In the genomic region with DNA sequence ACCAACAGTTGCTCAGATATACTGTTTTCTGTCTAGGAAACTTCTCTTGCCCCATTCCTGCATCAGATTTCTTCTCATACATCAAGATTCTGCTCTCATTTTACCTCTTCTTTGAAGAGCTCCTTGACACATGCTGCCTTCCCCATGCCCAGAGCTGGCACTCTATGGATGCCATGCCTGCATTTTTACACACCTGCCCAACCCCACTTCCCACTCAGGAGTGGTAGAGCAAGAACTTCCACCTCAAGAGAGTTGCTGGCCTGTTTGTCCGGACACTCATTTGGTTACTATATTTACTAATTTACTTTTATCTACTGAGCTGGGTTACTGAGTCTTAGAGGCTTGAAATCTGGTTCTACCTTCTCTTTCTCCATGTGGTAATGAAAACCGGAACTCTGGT, we compare ENCODE assay signal across 15 cellular contexts.
DNase-seq lines count a peak whose midpoint lies in the region; ATAC-seq and TF ChIP-seq lines count a peak whose summit lies in the region.
"Had no signal": no experiment of that assay in that cellular context is flagged by ENCODE, and none has a peak within 500 bp of the region (broad histone marks: within the 10 kb centered on the region; RNA-seq: fewer than 3 reads in every experiment).

No MANE protein-coding gene starts in this region.

- CTCF ChIA-PET in activated CD4-positive, alpha-beta memory T cell treated with anti-CD3 and anti-CD28 coated beads for 36 hours (lab: Charles Lee), result no interaction called here

- no peak overlapping the region for H3K27ac Mint-ChIP-seq in activated CD4-positive, alpha-beta memory T cell treated with anti-CD3 and anti-CD28 coated beads for 36 hours

- H3K27me3 Mint-ChIP-seq in activated CD4-positive, alpha-beta memory T cell treated with anti-CD3 and anti-CD28 coated beads for 36 hours, result no peaks in the 10 kb centered on the region
- H3K27me3 Mint-ChIP-seq: CD4-positive, CD25-positive, alpha-beta regulatory T cell had no signal

- WGBS in lung, 2 donors, result 67 to 89% methylated on average over 2 of the region's 2 CpGs

- ATAC-seq in esophagus mucosa (peak; percentile 86), lung (ENCODE audit: insufficient read depth, low FRiP score) (peak; percentile 34), GM18907 (IDR thresholded peaks at IDR 0.05; ENCODE audit: unreplicated experiment) (no peak)
- ATAC-seq: HepG2 had no signal

- POLR2A ChIA-PET in activated CD4-positive, alpha-beta memory T cell treated with anti-CD3 and anti-CD28 coated beads for 36 hours (lab: Charles Lee), result no interaction called here

- H3K4me3 ChIP-seq in lung, result no peak overlapping the region
- H3K4me3 ChIP-seq: BLaER1 treated with 17β-estradiol and CSF1 and Interleukin-3, amounts not matched to agents 10 nM and 100 nM; HAP-1 had no signal

- H3K4me3 Mint-ChIP-seq in activated CD4-positive, alpha-beta memory T cell treated with anti-CD3 and anti-CD28 coated beads for 36 hours, result no peak overlapping the region
- H3K4me3 Mint-ChIP-seq: CD4-positive, CD25-positive, alpha-beta regulatory T cell had no signal

- H3K4me1 ChIP-seq in lung (ENCODE audit: control insufficient read depth in 2 of 2, insufficient read depth in 2 of 2, low read length in 2 of 2), result no peaks in the 10 kb centered on the region
- H3K4me1 ChIP-seq: HAP-1 had no signal

- H3K27me3 ChIP-seq in lung (ENCODE audit: control insufficient read depth, insufficient read depth), result no peaks in the 10 kb centered on the region
- H3K27me3 ChIP-seq: BLaER1 treated with 17β-estradiol and CSF1 and Interleukin-3, amounts not matched to agents 10 nM and 100 nM had no signal

- peak; percentile 12 for DNase-seq in DMS79 treated with DMSO at 0.1 percent for 48 hours (lab: John Stamatoyannopoulos, UW)
- no peak for DNase-seq in DMS79 (lab: John Stamatoyannopoulos, UW)
- DNase-seq in lung (ENCODE audit: low spot score), result peak; percentile 47
- no peak for DNase-seq in activated CD4-positive, alpha-beta memory T cell treated with anti-CD3 and anti-CD28 coated beads for 36 hours
- no peak for DNase-seq in NCI-H1436 treated with DMSO at 0.1 percent for 48 hours (lab: John Stamatoyannopoulos, UW)
- DNase-seq: 8988T; ACHN; CD4-positive, CD25-positive, alpha-beta regulatory T cell; DND-41; GDM1 had no signal

- H3K9me3 ChIP-seq in lung (ENCODE audit: control insufficient read depth in 2 of 2, insufficient read depth in 1 of 2, low read length in 1 of 2), result no peaks in the 10 kb centered on the region
- H3K9me3 ChIP-seq: BLaER1 treated with 17β-estradiol and CSF1 and Interleukin-3, amounts not matched to agents 10 nM and 100 nM; HAP-1 had no signal

- H3K27ac ChIP-seq in lung (ENCODE audit: low read depth in 1 of 2, low read length in 1 of 2), result no peak overlapping the region
- H3K27ac ChIP-seq: BLaER1 treated with 17β-estradiol and CSF1 and Interleukin-3, amounts not matched to agents 10 nM and 100 nM had no signal

- intact Hi-C loops in activated CD4-positive, alpha-beta memory T cell treated with anti-CD3 and anti-CD28 coated beads for 36 hours (cut with micrococcal nuclease), result no loop called here

- TF ChIP-seq CTCF in lung (IDR thresholded peaks at IDR 0.05; ENCODE audit: control extremely low read depth, extremely low read depth), result no peak

- H3K36me3 ChIP-seq in lung (ENCODE audit: control insufficient read depth in 2 of 2, insufficient read depth in 2 of 2, low read length in 2 of 2), result no peaks in the 10 kb centered on the region
- H3K36me3 ChIP-seq: HAP-1 had no signal

- no peaks in the 10 kb centered on the region for H3K4me1 Mint-ChIP-seq in activated CD4-positive, alpha-beta memory T cell treated with anti-CD3 and anti-CD28 coated beads for 36 hours (ENCODE audit: low read depth)
- H3K4me1 Mint-ChIP-seq: CD4-positive, CD25-positive, alpha-beta regulatory T cell had no signal

- no peaks in the 10 kb centered on the region for H3K36me3 Mint-ChIP-seq in activated CD4-positive, alpha-beta memory T cell treated with anti-CD3 and anti-CD28 coated beads for 36 hours

- H3K9me3 Mint-ChIP-seq in activated CD4-positive, alpha-beta memory T cell treated with anti-CD3 and anti-CD28 coated beads for 36 hours, result no peaks in the 10 kb centered on the region
- H3K9me3 Mint-ChIP-seq: CD4-positive, CD25-positive, alpha-beta regulatory T cell had no signal

Comparison
In these comparisons a context has a peak if more than half of its experiments do, and no peak if none do; other contexts are left out.
1. DNase-seq: peak in DMS79 treated with DMSO at 0.1 percent for 48 hours (single experiment) and lung (single experiment); none in DMS79 (single experiment), activated CD4-positive, alpha-beta memory T cell treated with anti-CD3 and anti-CD28 coated beads for 36 hours (single experiment) and NCI-H1436 treated with DMSO at 0.1 percent for 48 hours (single experiment).